In the genomic region with DNA sequence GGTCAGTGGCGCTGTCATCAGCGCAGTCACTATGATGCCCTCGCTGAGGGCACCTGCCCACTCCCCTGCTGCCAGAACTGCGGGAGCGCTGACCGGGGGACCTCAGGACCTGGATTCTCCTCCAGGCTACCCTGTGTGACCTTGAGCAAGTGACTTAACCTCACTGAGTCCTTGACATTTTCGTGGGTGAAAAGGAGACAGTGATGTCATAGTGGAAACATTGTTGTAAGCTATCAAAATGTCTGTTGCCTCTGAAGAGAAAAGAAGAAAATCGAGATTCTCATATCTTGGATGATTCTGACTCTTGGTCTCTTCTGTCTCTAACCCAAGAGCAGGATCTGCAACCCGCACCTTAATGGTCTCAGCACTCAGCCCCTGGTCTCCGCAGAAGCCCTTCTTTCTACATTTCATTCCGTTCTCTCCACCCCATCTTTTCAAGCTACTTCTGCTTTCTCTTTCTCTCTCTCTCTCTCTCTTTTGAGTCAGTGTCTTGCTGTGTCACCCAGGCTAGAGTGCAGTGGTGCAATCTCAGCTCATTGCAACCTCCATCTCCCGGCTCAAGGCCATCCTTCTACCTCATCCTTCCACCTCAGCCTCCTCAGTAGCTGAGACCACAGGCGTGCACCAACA, we compare ENCODE assay signal across 6 cellular contexts. TPM values are rescaled to one million over a fixed set of nuclear protein-coding genes. Genes with fewer than 3 reads are reported as not detected.
DNase-seq lines count a peak whose midpoint lies in the region; ATAC-seq and TF ChIP-seq lines count a peak whose summit lies in the region.

No MANE protein-coding gene starts in this region.

- no peak for TF ChIP-seq CTCF in GM12864 (IDR thresholded peaks at IDR 0.05; ENCODE audit: low read depth, low read length, missing control alignments)
- no peak for TF ChIP-seq CTCF in kidney epithelial cell (IDR thresholded peaks at IDR 0.05; ENCODE audit: insufficient read depth, low read length, poor library complexity, severe bottlenecking)

- H3K36me3 ChIP-seq in kidney epithelial cell (ENCODE audit: control insufficient read depth, insufficient read depth, low read length): no peaks in the 10 kb centered on the region

- peaks cover 9% of the 10 kb centered on the region for H3K27me3 ChIP-seq in kidney epithelial cell (ENCODE audit: control insufficient read depth, insufficient read depth, low read length)

- H3K4me1 Mint-ChIP-seq in activated CD8-positive, alpha-beta memory T cell treated with anti-CD3 and anti-CD28 coated beads, Interleukin-2, amount 10 ng/mL, durations not matched to agents 7 days and 5 days: peaks cover 36% of the 10 kb centered on the region

- H3K9me3 Mint-ChIP-seq in activated CD8-positive, alpha-beta memory T cell treated with anti-CD3 and anti-CD28 coated beads, Interleukin-2, amount 10 ng/mL, durations not matched to agents 7 days and 5 days (ENCODE audit: low read depth): no peaks in the 10 kb centered on the region

- CTCF ChIA-PET in activated CD8-positive, alpha-beta memory T cell treated with anti-CD3 and anti-CD28 coated beads, Interleukin-2, amount 10 ng/mL, durations not matched to agents 7 days and 5 days (lab: Charles Lee): interaction anchor here (0.8 to 6.4 kb wide), 18 partner anchors 9 to 275 kb away, joined by 3 to 73 read pairs (median 5); partner anchors contain the start of genes ABCB6, ANKZF1, ATG9A and CNPPD1

- peaks cover 5% of the 10 kb centered on the region for H3K27me3 Mint-ChIP-seq in activated CD8-positive, alpha-beta memory T cell treated with anti-CD3 and anti-CD28 coated beads, Interleukin-2, amount 10 ng/mL, durations not matched to agents 7 days and 5 days

- DNase-seq in GM12864 (ENCODE audit: low read depth): no peak
- peak; percentile 71 for DNase-seq in activated CD8-positive, alpha-beta memory T cell treated with anti-CD3 and anti-CD28 coated beads, Interleukin-2, amount 10 ng/mL, durations not matched to agents 7 days and 5 days
- DNase-seq in kidney epithelial cell (ENCODE audit: low read depth): no peak
- DNase-seq in amniotic stem cell (lab: John Stamatoyannopoulos, UW): no peak
- no peak for DNase-seq in UCSD-AML1 (lab: John Stamatoyannopoulos, UW; ENCODE audit: unreplicated experiment)

- H3K36me3 Mint-ChIP-seq in activated CD8-positive, alpha-beta memory T cell treated with anti-CD3 and anti-CD28 coated beads, Interleukin-2, amount 10 ng/mL, durations not matched to agents 7 days and 5 days: peaks cover 30% of the 10 kb centered on the region

- H3K27ac Mint-ChIP-seq in activated CD8-positive, alpha-beta memory T cell treated with anti-CD3 and anti-CD28 coated beads, Interleukin-2, amount 10 ng/mL, durations not matched to agents 7 days and 5 days: peak overlapping the region; percentile 93

- peak overlapping the region; percentile 99 for H3K4me3 Mint-ChIP-seq in activated CD8-positive, alpha-beta memory T cell treated with anti-CD3 and anti-CD28 coated beads, Interleukin-2, amount 10 ng/mL, durations not matched to agents 7 days and 5 days

- peak; percentile 21 for ATAC-seq in HG03066 (IDR thresholded peaks at IDR 0.05; ENCODE audit: low read depth, unreplicated experiment)
- peak; percentile 25 for ATAC-seq in activated CD8-positive, alpha-beta memory T cell treated with anti-CD3 and anti-CD28 coated beads, Interleukin-2, amount 10 ng/mL, durations not matched to agents 7 days and 5 days

- peak overlapping the region; percentile 84 for H3K4me3 ChIP-seq in GM12864 (ENCODE audit: low read depth, low read length)
- peak overlapping the region; percentile 58 for H3K4me3 ChIP-seq in kidney epithelial cell (ENCODE audit: low read depth, low read length)

RNA-seq across cellular contexts. Expression of gene TUBA4A, which starts 1.0 kb away (rescaled TPM):
- total RNA-seq in activated CD8-positive, alpha-beta memory T cell treated with anti-CD3 and anti-CD28 coated beads, Interleukin-2, amount 10 ng/mL, durations not matched to agents 7 days and 5 days: 100 to 1,000 TPM; 244 to 337 TPM
- 78.7 and 116 TPM in 2 replicates for total RNA-seq in kidney epithelial cell

RNA-seq across cellular contexts. Expression of gene TUBA4B, which starts 1.7 kb away (rescaled TPM):
- not detected for total RNA-seq in activated CD8-positive, alpha-beta memory T cell treated with anti-CD3 and anti-CD28 coated beads, Interleukin-2, amount 10 ng/mL, durations not matched to agents 7 days and 5 days
- not detected in 2 replicates for total RNA-seq in kidney epithelial cell

RNA-seq across cellular contexts. Expression of gene STK16, which starts 9.4 kb away (rescaled TPM):
- total RNA-seq in activated CD8-positive, alpha-beta memory T cell treated with anti-CD3 and anti-CD28 coated beads, Interleukin-2, amount 10 ng/mL, durations not matched to agents 7 days and 5 days: 10 to 100 TPM; 37.3 to 41.7 TPM
- total RNA-seq in kidney epithelial cell: 17.7 and 30.0 TPM in 2 replicates

RNA-seq across cellular contexts. Expression of gene GLB1L, which starts 9.5 kb away (rescaled TPM):
- 1 to 10 TPM; 4.3 to 4.9 TPM for total RNA-seq in activated CD8-positive, alpha-beta memory T cell treated with anti-CD3 and anti-CD28 coated beads, Interleukin-2, amount 10 ng/mL, durations not matched to agents 7 days and 5 days
- 11.6 and 19.8 TPM in 2 replicates for total RNA-seq in kidney epithelial cell

RNA-seq across cellular contexts. Expression of gene DNAJB2, which starts 24.5 kb away (rescaled TPM):
- total RNA-seq in activated CD8-positive, alpha-beta memory T cell treated with anti-CD3 and anti-CD28 coated beads, Interleukin-2, amount 10 ng/mL, durations not matched to agents 7 days and 5 days: 10 to 100 TPM; 48.2 to 49.0 TPM
- total RNA-seq in kidney epithelial cell: 60.9 and 62.6 TPM in 2 replicates
